ENCODE assay signal across 8 cellular contexts in the genomic region with DNA sequence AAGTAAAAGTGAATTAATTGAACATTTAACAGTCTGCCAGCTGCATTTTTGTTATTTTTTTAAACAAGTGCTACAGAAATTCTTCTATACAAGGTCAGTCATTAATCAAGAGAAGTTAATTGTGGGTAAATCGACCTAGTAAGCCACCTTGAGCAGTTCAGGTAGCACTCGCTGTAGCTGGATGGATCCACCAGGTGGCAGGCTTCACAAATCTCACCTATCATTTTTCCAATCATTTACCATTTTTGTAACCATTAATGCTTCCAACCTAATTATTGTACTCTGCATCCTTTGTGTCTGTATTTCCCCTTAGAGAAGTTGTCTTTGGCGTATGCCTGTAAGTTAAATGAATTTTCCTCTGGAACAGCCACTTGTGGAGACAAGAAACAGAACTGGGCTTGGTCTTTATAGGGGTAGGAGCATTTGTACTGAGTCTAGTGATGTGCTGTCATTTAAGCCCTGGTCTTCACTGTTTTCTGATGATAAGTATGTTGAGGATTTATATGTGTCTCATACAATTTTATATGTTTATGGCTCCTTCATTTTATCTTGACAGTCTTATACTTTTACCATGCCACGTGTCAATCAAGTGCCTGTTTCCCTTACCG. TPM values are rescaled to one million over a fixed set of nuclear protein-coding genes. Genes with fewer than 3 reads are reported as not detected.
DNase-seq lines count a peak whose midpoint lies in the region; ATAC-seq, FAIRE-seq and TF ChIP-seq lines count a peak whose summit lies in the region.

No MANE protein-coding gene starts in this region.

- H3K27ac ChIP-seq in breast epithelium: peak overlapping the region; percentile 37 to 44
- H3K27ac ChIP-seq in lung (ENCODE audit: low read depth in 1 of 2, low read length in 1 of 2): no peak overlapping the region
- H3K27ac ChIP-seq in transverse colon: no peak overlapping the region

- H3K9me3 ChIP-seq in breast epithelium (no peaks in the 10 kb centered on the region), lung (ENCODE audit: control insufficient read depth in 2 of 2, insufficient read depth in 1 of 2, low read length in 1 of 2) (no peaks in the 10 kb centered on the region), transverse colon (no peaks in the 10 kb centered on the region)

- H3K36me3 ChIP-seq in breast epithelium: no peaks in the 10 kb centered on the region
- peaks cover 21 to 26% of the 10 kb centered on the region in 2 donors for H3K36me3 ChIP-seq in lung (ENCODE audit: control insufficient read depth in 2 of 2, insufficient read depth in 2 of 2, low read length in 2 of 2)
- H3K36me3 ChIP-seq in transverse colon: peaks cover 0 to 13% (median 2%) of the 10 kb centered on the region in 4 donors

- TF ChIP-seq POLR2A in breast epithelium (IDR thresholded peaks at IDR 0.05) (no peak), transverse colon (IDR thresholded peaks at IDR 0.05) (no peak)

- H3K4me1 ChIP-seq in breast epithelium: no peaks in the 10 kb centered on the region
- no peaks in the 10 kb centered on the region for H3K4me1 ChIP-seq in lung (ENCODE audit: control insufficient read depth in 2 of 2, insufficient read depth in 2 of 2, low read length in 2 of 2)
- H3K4me1 ChIP-seq in transverse colon: no peaks in the 10 kb centered on the region

- no peak for ATAC-seq in lung (ENCODE audit: insufficient read depth, low FRiP score)

- TF ChIP-seq EP300 in transverse colon (IDR thresholded peaks at IDR 0.05; ENCODE audit: low read depth): no peak

- DNase-seq in AG09309 (ENCODE audit: low read depth) (no peak), GM18507 (ENCODE audit: extremely low spot score, insufficient read length, low read depth) (peak; percentile 11), HPDE6-E6E7 (ENCODE audit: extremely low spot score) (peak; percentile 32), T-helper 22 cell (ENCODE audit: low read depth) (peak; percentile 24), breast epithelium (ENCODE audit: low spot score in 2 of 2) (no peak), lung (ENCODE audit: low spot score) (no peak), transverse colon (peak; percentile 45), GOT3 (lab: John Stamatoyannopoulos, UW) (no peak)

- peak; percentile 88 for FAIRE-seq in GM18507 (lab: Jason Lieb, UNC)

- TF ChIP-seq CTCF in AG09309 (IDR thresholded peaks at IDR 0.05; ENCODE audit: control insufficient read depth, insufficient read depth, low read depth, low read length, missing control alignments) (peak; percentile 80), breast epithelium (IDR thresholded peaks at IDR 0.05) (peak; percentile 74 to 90 (median 86)), lung (IDR thresholded peaks at IDR 0.05; ENCODE audit: control extremely low read depth, extremely low read depth) (peak; percentile 28), transverse colon (IDR thresholded peaks at IDR 0.05) (peak; percentile 74 to 84 (median 81))

- H3K4me3 ChIP-seq in AG09309 (ENCODE audit: control insufficient read depth, low read depth, low read length) (no peak overlapping the region), breast epithelium (no peak overlapping the region), lung (no peak overlapping the region), transverse colon (no peak overlapping the region)

- H3K27me3 ChIP-seq in breast epithelium: no peaks in the 10 kb centered on the region
- H3K27me3 ChIP-seq in lung (ENCODE audit: control insufficient read depth, insufficient read depth): no peaks in the 10 kb centered on the region
- no peaks in the 10 kb centered on the region for H3K27me3 ChIP-seq in transverse colon

- in situ Hi-C loops in transverse colon (cut with MboI; ENCODE audit: low pct_ligation_motif_present in 1 of 4, low pct_unique_long_range_greater_than_20kb in 1 of 4, low sequenced_read_pairs in 3 of 4): loop anchor here in 2 of 4 donors (25.0 kb wide), 1 partner anchor 345 kb away; no protein-coding TSS in a partner anchor

- 66 to 70% methylated on average over 5 of the region's 5 CpGs for WGBS in lung, 2 donors
- WGBS in transverse colon (ENCODE audit: low coverage in 1 of 2), 2 donors: 53 to 59% methylated on average over 5 of the region's 5 CpGs

- intact Hi-C loops in breast epithelium (cut with DNase I; ENCODE audit: low total_unique reads) (no loop called here), transverse colon (cut with DNase I; ENCODE audit: low total_unique reads) (loop anchor here (5.0 kb wide), 1 partner anchor 850 kb away; no protein-coding TSS in a partner anchor)

RNA-seq across cellular contexts. Expression of a gene that starts 39.5 kb away (rescaled TPM):
- total RNA-seq in breast epithelium (1 to 10 TPM in 2 of 3 donors, under 1 TPM in 1; 0.98 to 4.6 (median 2.8) TPM), lung (1 to 10 TPM; 2.2 to 2.6 TPM), transverse colon (1 to 10 TPM in 2 of 4 donors, under 1 TPM in 1, not detected in 1; 0.82 to 5.2 (median 2.6) TPM)
- 1 to 10 TPM in 1 of 2 donors, under 1 TPM in 1; 0.59 to 2.1 TPM for polyA plus RNA-seq in lung

Comparison
In these comparisons a context has a peak if more than half of its experiments do, and no peak if none do; other contexts are left out.
1. DNase-seq: peak in GM18507 (single experiment), HPDE6-E6E7 (single experiment), T-helper 22 cell (single experiment) and transverse colon (single experiment); none in AG09309 (single experiment), breast epithelium (0 of 2), lung (single experiment) and GOT3 (single experiment).
2. CTCF ChIP-seq: peak in every context shown above with its lines; median percentile 86 in breast epithelium; 81 in transverse colon; 80 in AG09309; 28 in lung.
3. H3K27ac ChIP-seq: peak in breast epithelium (2 of 2); none in lung (0 of 2) and transverse colon (0 of 4).